Comparison of ENCODE assay signal across 12 cellular contexts in genomic region chr2:204625135-204625534, GRCh38.
A peak's percentile ranks its signal among the peaks of the same experiment; 100 is the strongest.
DNase-seq lines count a peak whose midpoint lies in the region; ATAC-seq, FAIRE-seq and TF ChIP-seq lines count a peak whose summit lies in the region.
"Had no signal": no experiment of that assay in that cellular context is flagged by ENCODE, and none has a peak within 500 bp of the region (broad histone marks: within the 10 kb centered on the region; RNA-seq: fewer than 3 reads in every experiment).

No MANE protein-coding gene starts in this region.

- H3K9me3 Mint-ChIP-seq in CD14-positive monocyte = peaks cover 0 to 2% (median 0%) of the 10 kb centered on the region in 7 donors
- H3K9me3 Mint-ChIP-seq in activated CD8-positive, alpha-beta T cell treated with anti-CD3 and anti-CD28 coated beads for 36 hours = no peaks in the 10 kb centered on the region
- H3K9me3 Mint-ChIP-seq: activated naive CD4-positive, alpha-beta T cell treated with anti-CD3 and anti-CD28 coated beads, Interleukin-2, amount 10 ng/mL, durations not matched to agents 7 days and 5 days had no signal

- CTCF ChIA-PET in activated CD8-positive, alpha-beta T cell treated with anti-CD3 and anti-CD28 coated beads for 36 hours (lab: Charles Lee) = interaction anchor here (0.8 kb wide), 1 partner anchor 66 kb away, joined by 3 read pairs; no protein-coding TSS in a partner anchor

- H3K9me3 ChIP-seq in WERI-Rb-1 (ENCODE audit: severe bottlenecking) = no peaks in the 10 kb centered on the region
- H3K9me3 ChIP-seq in kidney (ENCODE audit: control insufficient read depth in 1 of 2, low read length in 2 of 2) = no peaks in the 10 kb centered on the region
- H3K9me3 ChIP-seq: neutrophil had no signal

- intact Hi-C loops in kidney (cut with DNase I) = no loop called here
- intact Hi-C loops in CD14-positive monocyte (cut with micrococcal nuclease) = no loop called here
- intact Hi-C loops in activated CD8-positive, alpha-beta T cell treated with anti-CD3 and anti-CD28 coated beads for 36 hours (cut with micrococcal nuclease) = no loop called here

- H3K36me3 Mint-ChIP-seq in CD14-positive monocyte = no peaks in the 10 kb centered on the region
- H3K36me3 Mint-ChIP-seq in activated CD8-positive, alpha-beta T cell treated with anti-CD3 and anti-CD28 coated beads for 36 hours (ENCODE audit: low read depth) = no peaks in the 10 kb centered on the region
- H3K36me3 Mint-ChIP-seq: activated naive CD4-positive, alpha-beta T cell treated with anti-CD3 and anti-CD28 coated beads, Interleukin-2, amount 10 ng/mL, durations not matched to agents 7 days and 5 days had no signal

- POLR2A ChIA-PET in activated CD8-positive, alpha-beta T cell treated with anti-CD3 and anti-CD28 coated beads for 36 hours (lab: Charles Lee) = interaction anchor here (0.7 kb wide), 1 partner anchor 1388 kb away, joined by 3 read pairs; no protein-coding TSS in a partner anchor

- peak; percentile 12 for DNase-seq in AG08396 (ENCODE audit: low spot score)
- peak; percentile 27 for DNase-seq in H4 (ENCODE audit: low spot score)
- no peak for DNase-seq in WERI-Rb-1
- no peak for DNase-seq in kidney
- DNase-seq in CD14-positive monocyte (ENCODE audit: low spot score) = no peak
- no peak for DNase-seq in SHP77 treated with DMSO at 0.1 percent for 48 hours (lab: John Stamatoyannopoulos, UW)
- DNase-seq in HTR-8/SVneo (ENCODE audit: insufficient read length, low spot score) = no peak
- no peak for DNase-seq in activated CD8-positive, alpha-beta T cell treated with anti-CD3 and anti-CD28 coated beads for 36 hours
- DNase-seq: activated naive CD4-positive, alpha-beta T cell treated with anti-CD3 and anti-CD28 coated beads, Interleukin-2, amount 10 ng/mL, durations not matched to agents 7 days and 5 days; erythroblast had no signal

- no peak overlapping the region for H3K27ac ChIP-seq in WERI-Rb-1
- H3K27ac ChIP-seq in kidney (ENCODE audit: low read depth in 2 of 2, low read length in 2 of 2) = no peak overlapping the region
- H3K27ac ChIP-seq: neutrophil had no signal

- no peaks in the 10 kb centered on the region for H3K27me3 ChIP-seq in WERI-Rb-1 (ENCODE audit: insufficient read depth, low read depth, severe bottlenecking)
- H3K27me3 ChIP-seq: neutrophil had no signal

- H3K9ac ChIP-seq in kidney (ENCODE audit: low read length in 2 of 2) = no peak overlapping the region

- TF ChIP-seq CTCF in WERI-Rb-1 (IDR thresholded peaks at IDR 0.05; ENCODE audit: low read depth, low read length) (0 out of 2 replicates have a peak, but pooled peaks have one; percentile 10), kidney (IDR thresholded peaks at IDR 0.05; ENCODE audit: borderline replicate concordance, extremely low read depth, insufficient read depth) (peak; percentile 14), CD14-positive monocyte (IDR thresholded peaks at IDR 0.05) (no peak)
- TF ChIP-seq CTCF in activated CD8-positive, alpha-beta T cell treated with anti-CD3 and anti-CD28 coated beads for 36 hours (IDR thresholded peaks at IDR 0.05) = no peak

- FAIRE-seq in kidney (lab: Jason Lieb, UNC) = no peak
- no peak for FAIRE-seq in HTR-8/SVneo (lab: Jason Lieb, UNC)
- FAIRE-seq: GM19239 had no signal

- no peak overlapping the region for H3K4me3 Mint-ChIP-seq in CD14-positive monocyte
- H3K4me3 Mint-ChIP-seq in activated CD8-positive, alpha-beta T cell treated with anti-CD3 and anti-CD28 coated beads for 36 hours = no peak overlapping the region
- H3K4me3 Mint-ChIP-seq: activated naive CD4-positive, alpha-beta T cell treated with anti-CD3 and anti-CD28 coated beads, Interleukin-2, amount 10 ng/mL, durations not matched to agents 7 days and 5 days had no signal

- peaks cover 0 to 1% (median 0%) of the 10 kb centered on the region in 3 donors for H3K27me3 Mint-ChIP-seq in CD14-positive monocyte (ENCODE audit: low read depth in 3 of 3)
- H3K27me3 Mint-ChIP-seq in activated CD8-positive, alpha-beta T cell treated with anti-CD3 and anti-CD28 coated beads for 36 hours = peaks cover 3% of the 10 kb centered on the region

- no peak overlapping the region for H3K27ac Mint-ChIP-seq in CD14-positive monocyte
- H3K27ac Mint-ChIP-seq in activated CD8-positive, alpha-beta T cell treated with anti-CD3 and anti-CD28 coated beads for 36 hours = no peak overlapping the region
- H3K27ac Mint-ChIP-seq: activated naive CD4-positive, alpha-beta T cell treated with anti-CD3 and anti-CD28 coated beads, Interleukin-2, amount 10 ng/mL, durations not matched to agents 7 days and 5 days had no signal

- no peaks in the 10 kb centered on the region for H3K4me1 Mint-ChIP-seq in CD14-positive monocyte
- no peaks in the 10 kb centered on the region for H3K4me1 Mint-ChIP-seq in activated CD8-positive, alpha-beta T cell treated with anti-CD3 and anti-CD28 coated beads for 36 hours (ENCODE audit: low read depth)
- H3K4me1 Mint-ChIP-seq: activated naive CD4-positive, alpha-beta T cell treated with anti-CD3 and anti-CD28 coated beads, Interleukin-2, amount 10 ng/mL, durations not matched to agents 7 days and 5 days had no signal

- H3K4me3 ChIP-seq in WERI-Rb-1 (ENCODE audit: low read depth, low read length) (no peak overlapping the region), kidney (ENCODE audit: low read length in 2 of 2) (no peak overlapping the region)

- no peak for ATAC-seq in activated CD8-positive, alpha-beta T cell treated with anti-CD3 and anti-CD28 coated beads for 36 hours

- H3K36me3 ChIP-seq in WERI-Rb-1 (no peaks in the 10 kb centered on the region), kidney (ENCODE audit: control insufficient read depth in 1 of 2, insufficient read depth in 2 of 2, low read length in 2 of 2) (no peaks in the 10 kb centered on the region)
- H3K36me3 ChIP-seq: neutrophil had no signal

- H3K4me1 ChIP-seq in kidney (ENCODE audit: control insufficient read depth in 1 of 2, insufficient read depth in 1 of 2, low read depth in 1 of 2, low read length in 2 of 2) = no peaks in the 10 kb centered on the region

Comparison
In these comparisons a context has a peak if more than half of its experiments do, and no peak if none do; other contexts are left out.
1. DNase-seq: peak in AG08396 (single experiment) and H4 (single experiment); none in WERI-Rb-1 (single experiment), kidney (single experiment), CD14-positive monocyte (single experiment), SHP77 treated with DMSO at 0.1 percent for 48 hours (single experiment), HTR-8/SVneo (single experiment) and activated CD8-positive, alpha-beta T cell treated with anti-CD3 and anti-CD28 coated beads for 36 hours (single experiment).
2. CTCF ChIP-seq: peak in WERI-Rb-1 (single experiment) and kidney (single experiment); none in CD14-positive monocyte (single experiment) and activated CD8-positive, alpha-beta T cell treated with anti-CD3 and anti-CD28 coated beads for 36 hours (single experiment).